Comparison of ENCODE assay signal across 8 cellular contexts in the genomic region with DNA sequence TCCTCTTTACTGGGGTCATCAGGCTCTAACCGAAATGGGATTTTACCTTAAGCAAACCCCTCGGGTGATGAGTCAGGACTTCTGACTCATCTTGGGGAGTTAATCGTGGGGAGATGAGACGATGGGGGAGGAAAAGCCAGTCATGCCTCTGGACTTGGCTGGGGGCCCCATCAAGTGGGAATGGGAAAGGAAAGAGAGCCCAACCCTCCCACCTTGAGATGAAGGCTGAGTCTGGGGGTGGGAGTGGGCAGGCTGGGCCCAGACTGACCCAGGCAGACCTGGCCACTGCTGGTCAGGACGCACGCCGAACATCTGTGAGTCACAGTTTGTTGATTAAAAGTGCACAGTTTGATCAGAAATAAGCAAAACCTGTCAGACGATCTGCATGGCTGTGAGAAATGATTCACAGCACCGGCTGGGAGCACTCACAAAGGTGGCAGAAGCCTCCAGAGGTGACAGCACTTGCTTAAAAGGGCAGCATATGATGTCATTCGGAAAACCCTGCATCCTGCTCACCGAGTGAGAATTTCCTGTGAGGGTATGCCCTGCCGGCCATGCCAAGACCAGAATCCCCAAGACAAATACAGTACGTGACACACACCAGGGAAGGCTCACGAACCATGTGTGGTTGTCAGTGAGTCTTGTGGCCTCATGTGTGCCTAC. TPM values are rescaled to one million over a fixed set of nuclear protein-coding genes. Genes with fewer than 3 reads are reported as not detected.
A peak's percentile ranks its signal among the peaks of the same experiment; 100 is the strongest.
DNase-seq lines count a peak whose midpoint lies in the region; ATAC-seq and TF ChIP-seq lines count a peak whose summit lies in the region.

No MANE protein-coding gene starts in this region.

- H3K9me3 ChIP-seq in esophagus squamous epithelium: no peaks in the 10 kb centered on the region
- H3K9me3 ChIP-seq in spleen: no peaks in the 10 kb centered on the region
- H3K9me3 ChIP-seq in thyroid gland: no peaks in the 10 kb centered on the region

- peak overlapping the region; percentile 41 for H3K27ac Mint-ChIP-seq in T-helper 2 cell treated with Interferon-gamma antibody and Interleukin-4, amounts not matched to agents 5 μg/mL and 100 μg/mL, for 36 hours

- intact Hi-C loops in left cardiac atrium (cut with DNase I): no loop called here
- intact Hi-C loops in cardiac septum (cut with DNase I): no loop called here
- intact Hi-C loops in esophagus squamous epithelium (cut with DNase I): no loop called here
- intact Hi-C loops in spleen (cut with DNase I; ENCODE audit: low total_unique reads): no loop called here
- intact Hi-C loops in left colon (cut with DNase I, micrococcal nuclease): no loop called here
- intact Hi-C loops in thyroid gland (cut with DNase I): no loop called here

- TF ChIP-seq CTCF in esophagus squamous epithelium (IDR thresholded peaks at IDR 0.05): no peak
- no peak for TF ChIP-seq CTCF in spleen (IDR thresholded peaks at IDR 0.05 in 8 of 11, conservative IDR thresholded peaks at IDR 0.05 in 3 of 11)
- no peak for TF ChIP-seq CTCF in thyroid gland (IDR thresholded peaks at IDR 0.05)

- no peaks in the 10 kb centered on the region for H3K9me3 Mint-ChIP-seq in T-helper 2 cell treated with Interferon-gamma antibody and Interleukin-4, amounts not matched to agents 5 μg/mL and 100 μg/mL, for 36 hours

- H3K4me1 Mint-ChIP-seq in T-helper 2 cell treated with Interferon-gamma antibody and Interleukin-4, amounts not matched to agents 5 μg/mL and 100 μg/mL, for 36 hours (ENCODE audit: low read depth): peaks cover 10% of the 10 kb centered on the region

- no peaks in the 10 kb centered on the region for H3K27me3 Mint-ChIP-seq in T-helper 2 cell treated with Interferon-gamma antibody and Interleukin-4, amounts not matched to agents 5 μg/mL and 100 μg/mL, for 36 hours (ENCODE audit: low read depth)

- H3K27ac ChIP-seq in esophagus squamous epithelium: peak overlapping the region; percentile 72 to 86 (median 81)
- H3K27ac ChIP-seq in spleen: no peak overlapping the region
- no peak overlapping the region for H3K27ac ChIP-seq in thyroid gland

- WGBS in esophagus squamous epithelium, 2 donors: 16 to 20% methylated on average over 12 to 14 of the region's 14 CpGs
- 41 to 63% (median 55%) methylated on average over 14 of the region's 14 CpGs for WGBS in spleen, 5 donors
- 69 to 83% methylated on average over 14 of the region's 14 CpGs for WGBS in thyroid gland, 2 donors

- H3K4me1 ChIP-seq in esophagus squamous epithelium (peaks cover 21 to 54% (median 22%) of the 10 kb centered on the region in 3 donors), spleen (peaks cover 0 to 42% (median 14%) of the 10 kb centered on the region in 6 donors), thyroid gland (peaks cover 0 to 6% of the 10 kb centered on the region in 2 donors)

- TF ChIP-seq POLR2A in esophagus squamous epithelium (IDR thresholded peaks at IDR 0.05): no peak
- TF ChIP-seq POLR2A in spleen (IDR thresholded peaks at IDR 0.05): no peak
- no peak for TF ChIP-seq POLR2A in thyroid gland (IDR thresholded peaks at IDR 0.05)

- H3K4me3 ChIP-seq in esophagus squamous epithelium (peak overlapping the region in 1 of 4 donors; percentile 13), spleen (no peak overlapping the region), thyroid gland (replicated peaks in 1 of 3) (no peak overlapping the region)

- H3K27me3 ChIP-seq in esophagus squamous epithelium: no peaks in the 10 kb centered on the region
- H3K27me3 ChIP-seq in spleen (replicated peaks in 1 of 7): no peaks in the 10 kb centered on the region
- H3K27me3 ChIP-seq in thyroid gland: no peaks in the 10 kb centered on the region

- DNase-seq in left cardiac atrium (peak; percentile 65), cardiac septum (ENCODE audit: low spot score) (no peak), esophagus squamous epithelium (lab: John Stamatoyannopoulos, UW) (no peak), spleen (peak; percentile 60), left colon (no peak), thyroid gland (no peak)
- peak; percentile 61 for DNase-seq in T-helper 2 cell treated with Interferon-gamma antibody and Interleukin-4, amounts not matched to agents 5 μg/mL and 100 μg/mL, for 36 hours (ENCODE audit: low spot score)

- ATAC-seq in left cardiac atrium: peak; percentile 24 to 78
- peak; percentile 70 for ATAC-seq in HG02938 (IDR thresholded peaks at IDR 0.05; ENCODE audit: unreplicated experiment)
- no peak for ATAC-seq in left colon

- no peaks in the 10 kb centered on the region for H3K36me3 Mint-ChIP-seq in T-helper 2 cell treated with Interferon-gamma antibody and Interleukin-4, amounts not matched to agents 5 μg/mL and 100 μg/mL, for 36 hours (ENCODE audit: low read depth)

- H3K4me3 Mint-ChIP-seq in T-helper 2 cell treated with Interferon-gamma antibody and Interleukin-4, amounts not matched to agents 5 μg/mL and 100 μg/mL, for 36 hours: no peak overlapping the region

- H3K36me3 ChIP-seq in esophagus squamous epithelium (peaks cover 0 to 72% (median 0%) of the 10 kb centered on the region in 3 donors), spleen (peaks cover 0 to 24% (median 0%) of the 10 kb centered on the region in 6 donors), thyroid gland (no peaks in the 10 kb centered on the region)

RNA-seq across cellular contexts. Expression of a gene that starts 50.0 kb away (rescaled TPM):
- 10 to 100 TPM; 30.2 to 30.3 TPM for total RNA-seq in left cardiac atrium
- total RNA-seq in cardiac septum: 29.0 TPM
- total RNA-seq in esophagus squamous epithelium: 10 to 100 TPM; 18.2 to 30.3 (median 20.3) TPM
- 10 to 100 TPM; 22.3 to 36.9 (median 32.9) TPM for total RNA-seq in spleen
- polyA plus RNA-seq in spleen: 1 to 10 TPM; 3.7 to 7.4 (median 5.1) TPM
- total RNA-seq in left colon: 10 to 100 TPM; 19.8 to 23.4 TPM
- total RNA-seq in thyroid gland: 10 to 100 TPM; 28.9 to 34.6 (median 31.6) TPM

Comparison
In these comparisons a context has a peak if more than half of its experiments do, and no peak if none do; other contexts are left out.
1. DNase-seq: peak in left cardiac atrium (single experiment), T-helper 2 cell treated with Interferon-gamma antibody and Interleukin-4, amounts not matched to agents 5 μg/mL and 100 μg/mL, for 36 hours (single experiment) and spleen (single experiment); none in cardiac septum (single experiment), esophagus squamous epithelium (single experiment), left colon (0 of 2) and thyroid gland (0 of 2).
2. H3K27ac ChIP-seq: peak in esophagus squamous epithelium (4 of 4); none in spleen (0 of 8) and thyroid gland (0 of 3).